15 cellular contexts compared by ENCODE assay signal in genomic region chr16:49924078-49924477, GRCh38.
DNase-seq lines count a peak whose midpoint lies in the region; ATAC-seq and TF ChIP-seq lines count a peak whose summit lies in the region.
"Had no signal": no experiment of that assay in that cellular context is flagged by ENCODE, and none has a peak within 500 bp of the region (broad histone marks: within the 10 kb centered on the region; RNA-seq: fewer than 3 reads in every experiment).

No MANE protein-coding gene starts in this region.

- intact Hi-C loops in natural killer cell (cut with micrococcal nuclease) = no loop called here

- no peaks in the 10 kb centered on the region for H3K36me3 Mint-ChIP-seq in natural killer cell

- no peaks in the 10 kb centered on the region for H3K27me3 ChIP-seq in iPS DF 6.9 (ENCODE audit: control insufficient read depth, insufficient read depth, low read length)

- DNase-seq in Daoy (ENCODE audit: low read depth) = peak; percentile 26
- DNase-seq in HT-29 (ENCODE audit: low spot score) = peak; percentile 26
- peak; percentile 65 for DNase-seq in SK-N-DZ (ENCODE audit: low spot score)
- DNase-seq in iPS DF 6.9 (ENCODE audit: low read depth, low spot score) = peak; percentile 29
- no peak for DNase-seq in natural killer cell
- DNase-seq in cerebellar cortex (ENCODE audit: low spot score) = no peak
- DNase-seq: activated CD8-positive, alpha-beta T cell treated with anti-CD3 and anti-CD28 coated beads, Interleukin-2, amount 10 ng/mL, durations not matched to agents 7 days and 5 days; activated naive CD4-positive, alpha-beta T cell treated with anti-CD3 and anti-CD28 coated beads for 36 hours; effector memory CD8-positive, alpha-beta T cell; foreskin melanocyte; NCI-H345; nucleus accumbens had no signal

- no peaks in the 10 kb centered on the region; the same call in 1 of the 2 replicates for H3K4me1 ChIP-seq in iPS DF 6.9 (ENCODE audit: control insufficient read depth, insufficient read depth, low read length)

- H3K27me3 Mint-ChIP-seq in natural killer cell (ENCODE audit: low read depth in 2 of 2) = peaks cover 6 to 14% of the 10 kb centered on the region in 2 donors
- H3K27me3 Mint-ChIP-seq: stimulated activated naive CD8-positive, alpha-beta T cell treated with anti-CD3 and anti-CD28 coated beads, Interleukin-15, Interleukin-2, amounts not matched to agents 100 ng/mL and 50 ng/mL, for 24 hours had no signal

- no peaks in the 10 kb centered on the region for H3K4me1 Mint-ChIP-seq in natural killer cell

- no peak overlapping the region for H3K27ac ChIP-seq in iPS DF 6.9 (ENCODE audit: low read length)

- no CpG with 5 or more reads among the region's 7 CpGs for WGBS in iPS DF 6.9 (ENCODE audit: insufficient coverage, insufficient read length)

- no peak for TF ChIP-seq CTCF in natural killer cell (IDR thresholded peaks at IDR 0.05)

- no peak overlapping the region for H3K4me3 ChIP-seq in iPS DF 6.9 (ENCODE audit: low read length)

- no peaks in the 10 kb centered on the region for H3K36me3 ChIP-seq in iPS DF 6.9 (ENCODE audit: control insufficient read depth, insufficient read depth, low read length)

- no peaks in the 10 kb centered on the region for H3K9me3 Mint-ChIP-seq in natural killer cell
- H3K9me3 Mint-ChIP-seq: activated naive CD4-positive, alpha-beta T cell treated with anti-CD3 and anti-CD28 coated beads for 36 hours; effector memory CD8-positive, alpha-beta T cell; stimulated activated naive CD8-positive, alpha-beta T cell treated with anti-CD3 and anti-CD28 coated beads, Interleukin-15, Interleukin-2, amounts not matched to agents 100 ng/mL and 50 ng/mL, for 24 hours had no signal

- H3K27ac Mint-ChIP-seq in natural killer cell = no peak overlapping the region
- H3K27ac Mint-ChIP-seq: activated CD8-positive, alpha-beta T cell treated with anti-CD3 and anti-CD28 coated beads, Interleukin-2, amount 10 ng/mL, durations not matched to agents 7 days and 5 days; activated naive CD4-positive, alpha-beta T cell treated with anti-CD3 and anti-CD28 coated beads for 36 hours; effector memory CD8-positive, alpha-beta T cell; stimulated activated naive CD8-positive, alpha-beta T cell treated with anti-CD3 and anti-CD28 coated beads, Interleukin-15, Interleukin-2, amounts not matched to agents 100 ng/mL and 50 ng/mL, for 24 hours had no signal

- H3K4me3 Mint-ChIP-seq in natural killer cell = no peak overlapping the region
- H3K4me3 Mint-ChIP-seq: activated CD8-positive, alpha-beta T cell treated with anti-CD3 and anti-CD28 coated beads, Interleukin-2, amount 10 ng/mL, durations not matched to agents 7 days and 5 days; activated naive CD4-positive, alpha-beta T cell treated with anti-CD3 and anti-CD28 coated beads for 36 hours; effector memory CD8-positive, alpha-beta T cell; stimulated activated naive CD8-positive, alpha-beta T cell treated with anti-CD3 and anti-CD28 coated beads, Interleukin-15, Interleukin-2, amounts not matched to agents 100 ng/mL and 50 ng/mL, for 24 hours had no signal

- ATAC-seq in HG03108 (IDR thresholded peaks at IDR 0.05; ENCODE audit: unreplicated experiment) = no peak
- no peak for ATAC-seq in natural killer cell
- ATAC-seq in GM18873 (IDR thresholded peaks at IDR 0.05; ENCODE audit: low FRiP score, unreplicated experiment) = no peak
- ATAC-seq: activated CD8-positive, alpha-beta T cell treated with anti-CD3 and anti-CD28 coated beads, Interleukin-2, amount 10 ng/mL, durations not matched to agents 7 days and 5 days; effector memory CD8-positive, alpha-beta T cell had no signal

- no peaks in the 10 kb centered on the region for H3K9me3 ChIP-seq in iPS DF 6.9 (ENCODE audit: control insufficient read depth, insufficient read depth, low read length)

Comparison
In these comparisons a context has a peak if more than half of its experiments do, and no peak if none do; other contexts are left out.
1. DNase-seq: peak in Daoy (single experiment), HT-29 (single experiment), SK-N-DZ (single experiment) and iPS DF 6.9 (single experiment); none in natural killer cell (single experiment) and cerebellar cortex (single experiment).